20 cellular contexts compared by ENCODE assay signal in genomic region chr9:69573666-69574456, GRCh38.
DNase-seq lines count a peak whose midpoint lies in the region; ATAC-seq and TF ChIP-seq lines count a peak whose summit lies in the region.
"Had no signal": no experiment of that assay in that cellular context is flagged by ENCODE, and none has a peak within 500 bp of the region (broad histone marks: within the 10 kb centered on the region; RNA-seq: fewer than 3 reads in every experiment).

No MANE protein-coding gene starts in this region.

- no peaks in the 10 kb centered on the region for H3K36me3 Mint-ChIP-seq in mesothelial cell of epicardium
- H3K36me3 Mint-ChIP-seq: CD8-positive, alpha-beta memory T cell; natural killer cell treated with Interleukin-12 subunit alpha and Interleukin-12 subunit beta and Interleukin-15 and Interleukin-18, amount 100 ng/mL, for 72 hours had no signal

- peaks cover 7% of the 10 kb centered on the region for H3K27me3 Mint-ChIP-seq in mesothelial cell of epicardium (ENCODE audit: low read depth)

- no peaks in the 10 kb centered on the region for H3K27me3 ChIP-seq in sigmoid colon
- no peaks in the 10 kb centered on the region for H3K27me3 ChIP-seq in Karpas-422 (ENCODE audit: low read length)
- H3K27me3 ChIP-seq: body of pancreas, SJSA1 had no signal

- H3K9me3 Mint-ChIP-seq in mesothelial cell of epicardium = no peaks in the 10 kb centered on the region
- H3K9me3 Mint-ChIP-seq: GM23338; natural killer cell treated with Interleukin-12 subunit alpha and Interleukin-12 subunit beta and Interleukin-15 and Interleukin-18, amount 100 ng/mL, for 72 hours; stimulated activated naive CD8-positive, alpha-beta T cell treated with anti-CD3 and anti-CD28 coated beads, Interleukin-15, Interleukin-2, amounts not matched to agents 100 ng/mL and 50 ng/mL, for 24 hours had no signal

- no peak for ATAC-seq in GM18498 (IDR thresholded peaks at IDR 0.05; ENCODE audit: unreplicated experiment)
- ATAC-seq: body of pancreas; GM23338; K562; natural killer cell treated with Interleukin-12 subunit alpha and Interleukin-12 subunit beta and Interleukin-15 and Interleukin-18, amount 100 ng/mL, for 72 hours had no signal

- H3K9ac ChIP-seq in Karpas-422 (ENCODE audit: low read length) = no peak overlapping the region

- TF ChIP-seq CTCF in mesothelial cell of epicardium (IDR thresholded peaks at IDR 0.05; ENCODE audit: unreplicated experiment) (no peak), sigmoid colon (IDR thresholded peaks at IDR 0.05) (no peak)

- 84% methylated on average over 8 of the region's 8 CpGs for WGBS in sigmoid colon, 2 donors

- peak overlapping the region; percentile 37 for H3K27ac Mint-ChIP-seq in mesothelial cell of epicardium
- H3K27ac Mint-ChIP-seq: CD8-positive, alpha-beta memory T cell; GM23338; natural killer cell treated with Interleukin-12 subunit alpha and Interleukin-12 subunit beta and Interleukin-15 and Interleukin-18, amount 100 ng/mL, for 72 hours; stimulated activated naive CD8-positive, alpha-beta T cell treated with anti-CD3 and anti-CD28 coated beads, Interleukin-15, Interleukin-2, amounts not matched to agents 100 ng/mL and 50 ng/mL, for 24 hours had no signal

- H3K36me3 ChIP-seq in sigmoid colon = no peaks in the 10 kb centered on the region
- no peaks in the 10 kb centered on the region for H3K36me3 ChIP-seq in Karpas-422 (ENCODE audit: insufficient read depth, low read length)
- H3K36me3 ChIP-seq: SJSA1 had no signal

- no peaks in the 10 kb centered on the region for H4K20me1 ChIP-seq in Karpas-422 (ENCODE audit: insufficient read depth, low read depth, low read length)

- intact Hi-C loops in sigmoid colon (cut with DNase I) = no loop called here

- no peaks in the 10 kb centered on the region for H3K79me2 ChIP-seq in Karpas-422 (ENCODE audit: low read length)

- H3K4me3 Mint-ChIP-seq in mesothelial cell of epicardium = no peak overlapping the region
- H3K4me3 Mint-ChIP-seq: CD8-positive, alpha-beta memory T cell; GM23338; natural killer cell treated with Interleukin-12 subunit alpha and Interleukin-12 subunit beta and Interleukin-15 and Interleukin-18, amount 100 ng/mL, for 72 hours; stimulated activated naive CD8-positive, alpha-beta T cell treated with anti-CD3 and anti-CD28 coated beads, Interleukin-15, Interleukin-2, amounts not matched to agents 100 ng/mL and 50 ng/mL, for 24 hours had no signal

- H2AFZ ChIP-seq in Karpas-422 (ENCODE audit: low read length) = no peak overlapping the region
- H2AFZ ChIP-seq: GM23338 had no signal

- no peaks in the 10 kb centered on the region for H3K9me2 ChIP-seq in Karpas-422 (replicated peaks; ENCODE audit: insufficient read depth, low read length)

- peak; percentile 71 for DNase-seq in Daoy (ENCODE audit: low read depth)
- DNase-seq in NCI-H2171 (lab: John Stamatoyannopoulos, UW) = peak; percentile 21
- DNase-seq in dermis microvascular lymphatic vessel endothelial cell (ENCODE audit: low read depth in 2 of 2) = peak; percentile 75 to 86
- DNase-seq in mesothelial cell of epicardium (ENCODE audit: low spot score in 2 of 2, unreplicated experiment in 2 of 2) = no peak
- DNase-seq in SKM-1 (lab: John Stamatoyannopoulos, UW; ENCODE audit: unreplicated experiment) = no peak
- no peak for DNase-seq in sigmoid colon
- no peak for DNase-seq in Karpas-422
- DNase-seq: activated effector memory CD4-positive, alpha-beta T cell treated with Interleukin-2 at 50 U/mL for 16 hours; body of pancreas; CD8-positive, alpha-beta memory T cell; effector memory CD4-positive, alpha-beta T cell; NCI-H1417; NCI-H82 had no signal

- no peak for TF ChIP-seq POLR2A in sigmoid colon (IDR thresholded peaks at IDR 0.05)

- H3K27ac ChIP-seq in sigmoid colon (no peak overlapping the region), Karpas-422 (ENCODE audit: low read length) (no peak overlapping the region)
- H3K27ac ChIP-seq: body of pancreas, SJSA1, skin epidermis had no signal

- H3K4me1 ChIP-seq in sigmoid colon = peaks cover 0 to 10% (median 4%) of the 10 kb centered on the region in 4 donors
- no peaks in the 10 kb centered on the region for H3K4me1 ChIP-seq in Karpas-422 (ENCODE audit: low read length)
- H3K4me1 ChIP-seq: body of pancreas had no signal

- no peak for TF ChIP-seq EP300 in sigmoid colon (IDR thresholded peaks at IDR 0.05)

- H3K4me3 ChIP-seq in sigmoid colon (no peak overlapping the region), Karpas-422 (ENCODE audit: low read length) (no peak overlapping the region)
- H3K4me3 ChIP-seq: body of pancreas, GM23338, K562, SJSA1, skin epidermis had no signal

- peaks cover 35% of the 10 kb centered on the region for H3K4me1 Mint-ChIP-seq in mesothelial cell of epicardium
- H3K4me1 Mint-ChIP-seq: CD8-positive, alpha-beta memory T cell had no signal

- no peak overlapping the region for H3K4me2 ChIP-seq in Karpas-422 (ENCODE audit: low read depth, low read length, poor library complexity, severe bottlenecking)
- H3K4me2 ChIP-seq: GM23338 had no signal

- H3K9me3 ChIP-seq in sigmoid colon (no peaks in the 10 kb centered on the region), Karpas-422 (ENCODE audit: low read length) (no peaks in the 10 kb centered on the region)
- H3K9me3 ChIP-seq: body of pancreas, SJSA1 had no signal

Comparison
In these comparisons a context has a peak if more than half of its experiments do, and no peak if none do; other contexts are left out.
1. DNase-seq: peak in Daoy (single experiment), NCI-H2171 (single experiment) and dermis microvascular lymphatic vessel endothelial cell (2 of 2); none in mesothelial cell of epicardium (0 of 2), SKM-1 (single experiment), sigmoid colon (single experiment) and Karpas-422 (single experiment).